Comparison of ENCODE assay signal across 2 cellular contexts in the genomic region with DNA sequence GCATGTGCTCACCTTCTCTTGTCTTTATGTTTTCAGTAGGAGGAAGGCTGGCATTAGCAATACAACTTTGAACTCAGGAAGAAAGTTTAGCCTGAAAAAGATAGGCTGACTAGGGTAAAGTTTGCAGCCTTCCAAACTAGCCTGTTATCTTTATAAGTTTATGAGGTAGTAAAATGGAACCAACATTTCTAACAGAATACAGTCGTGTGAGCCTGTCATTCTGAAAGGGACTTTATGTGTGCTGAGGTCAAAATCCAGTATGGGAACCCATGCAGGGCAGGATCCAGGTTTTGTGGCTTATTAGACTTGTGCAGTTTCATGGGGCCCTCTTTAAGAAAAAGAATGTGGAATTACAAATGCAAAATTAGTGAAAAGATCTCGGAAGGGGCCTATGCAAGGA.
TF ChIP-seq lines count a peak whose summit lies in the region.

No MANE protein-coding gene starts in this region.

TF ChIP-seq in HEK293, 187 proteins besides CTCF, POLR2A, EP300 and RAD21 (continued from another document):
- TF ChIP-seq, protein P1, sequence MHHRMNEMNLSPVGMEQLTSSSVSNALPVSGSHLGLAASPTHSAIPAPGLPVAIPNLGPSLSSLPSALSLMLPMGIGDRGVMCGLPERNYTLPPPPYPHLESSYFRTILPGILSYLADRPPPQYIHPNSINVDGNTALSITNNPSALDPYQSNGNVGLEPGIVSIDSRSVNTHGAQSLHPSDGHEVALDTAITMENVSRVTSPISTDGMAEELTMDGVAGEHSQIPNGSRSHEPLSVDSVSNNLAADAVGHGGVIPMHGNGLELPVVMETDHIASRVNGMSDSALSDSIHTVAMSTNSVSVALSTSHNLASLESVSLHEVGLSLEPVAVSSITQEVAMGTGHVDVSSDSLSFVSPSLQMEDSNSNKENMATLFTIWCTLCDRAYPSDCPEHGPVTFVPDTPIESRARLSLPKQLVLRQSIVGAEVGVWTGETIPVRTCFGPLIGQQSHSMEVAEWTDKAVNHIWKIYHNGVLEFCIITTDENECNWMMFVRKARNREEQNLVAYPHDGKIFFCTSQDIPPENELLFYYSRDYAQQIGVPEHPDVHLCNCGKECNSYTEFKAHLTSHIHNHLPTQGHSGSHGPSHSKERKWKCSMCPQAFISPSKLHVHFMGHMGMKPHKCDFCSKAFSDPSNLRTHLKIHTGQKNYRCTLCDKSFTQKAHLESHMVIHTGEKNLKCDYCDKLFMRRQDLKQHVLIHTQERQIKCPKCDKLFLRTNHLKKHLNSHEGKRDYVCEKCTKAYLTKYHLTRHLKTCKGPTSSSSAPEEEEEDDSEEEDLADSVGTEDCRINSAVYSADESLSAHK (tag by site-specific recombination; IDR thresholded peaks at IDR 0.05): peak; percentile 47

TF ChIP-seq in K562, 482 proteins besides CTCF, POLR2A, EP300 and RAD21 (continued from another document):
- TF ChIP-seq, protein P2, sequence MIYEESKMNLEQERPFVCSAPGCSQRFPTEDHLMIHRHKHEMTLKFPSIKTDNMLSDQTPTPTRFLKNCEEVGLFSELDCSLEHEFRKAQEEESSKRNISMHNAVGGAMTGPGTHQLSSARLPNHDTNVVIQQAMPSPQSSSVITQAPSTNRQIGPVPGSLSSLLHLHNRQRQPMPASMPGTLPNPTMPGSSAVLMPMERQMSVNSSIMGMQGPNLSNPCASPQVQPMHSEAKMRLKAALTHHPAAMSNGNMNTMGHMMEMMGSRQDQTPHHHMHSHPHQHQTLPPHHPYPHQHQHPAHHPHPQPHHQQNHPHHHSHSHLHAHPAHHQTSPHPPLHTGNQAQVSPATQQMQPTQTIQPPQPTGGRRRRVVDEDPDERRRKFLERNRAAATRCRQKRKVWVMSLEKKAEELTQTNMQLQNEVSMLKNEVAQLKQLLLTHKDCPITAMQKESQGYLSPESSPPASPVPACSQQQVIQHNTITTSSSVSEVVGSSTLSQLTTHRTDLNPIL (CRISPR knock-in tag; IDR thresholded peaks at IDR 0.05): no peak
- TF ChIP-seq ZNF431 (CRISPR knock-in tag; IDR thresholded peaks at IDR 0.05): no peak
- TF ChIP-seq FOXJ2 (tag; IDR thresholded peaks at IDR 0.05): no peak
- no peak for TF ChIP-seq SP2 (IDR thresholded peaks at IDR 0.05; ENCODE audit: extremely low read depth, low read depth, low read length, poor library complexity, severe bottlenecking)
- no peak for TF ChIP-seq SMARCA5 (IDR thresholded peaks at IDR 0.05)
- TF ChIP-seq ZBTB1 (CRISPR knock-in tag; IDR thresholded peaks at IDR 0.05; ENCODE audit: borderline replicate concordance, low read depth): no peak
- TF ChIP-seq NFRKB (IDR thresholded peaks at IDR 0.05; ENCODE audit: low read depth): no peak
- TF ChIP-seq ZC3H4 (CRISPR knock-in tag; IDR thresholded peaks at IDR 0.05; ENCODE audit: borderline replicate concordance): no peak
- TF ChIP-seq, protein P3, sequence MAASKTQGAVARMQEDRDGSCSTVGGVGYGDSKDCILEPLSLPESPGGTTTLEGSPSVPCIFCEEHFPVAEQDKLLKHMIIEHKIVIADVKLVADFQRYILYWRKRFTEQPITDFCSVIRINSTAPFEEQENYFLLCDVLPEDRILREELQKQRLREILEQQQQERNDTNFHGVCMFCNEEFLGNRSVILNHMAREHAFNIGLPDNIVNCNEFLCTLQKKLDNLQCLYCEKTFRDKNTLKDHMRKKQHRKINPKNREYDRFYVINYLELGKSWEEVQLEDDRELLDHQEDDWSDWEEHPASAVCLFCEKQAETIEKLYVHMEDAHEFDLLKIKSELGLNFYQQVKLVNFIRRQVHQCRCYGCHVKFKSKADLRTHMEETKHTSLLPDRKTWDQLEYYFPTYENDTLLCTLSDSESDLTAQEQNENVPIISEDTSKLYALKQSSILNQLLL (CRISPR knock-in tag; IDR thresholded peaks at IDR 0.05; ENCODE audit: borderline replicate concordance): no peak
- TF ChIP-seq PRMT5 (CRISPR knock-in tag; IDR thresholded peaks at IDR 0.05): no peak
